ENCODE assay signal across 1 cellular context in genomic region chr16:24853830-24854229, GRCh38.
A peak's percentile ranks its signal among the peaks of the same experiment; 100 is the strongest.
TF ChIP-seq lines count a peak whose summit lies in the region.

No MANE protein-coding gene starts in this region.

TF ChIP-seq in HepG2, 621 proteins besides CTCF, POLR2A, EP300 and RAD21 (continued from another document):
- TF ChIP-seq ZBTB40 (IDR thresholded peaks at IDR 0.05) (no peak), ZBTB40 (CRISPR knock-in tag; IDR thresholded peaks at IDR 0.05) (0 out of 2 replicates have a peak, but pooled peaks have one; percentile 7), ZFX (CRISPR knock-in tag; IDR thresholded peaks at IDR 0.05; ENCODE audit: low read depth) (no peak), CHD2 (IDR thresholded peaks at IDR 0.05; ENCODE audit: low read depth, low read length) (no peak), ARID4A (CRISPR knock-in tag; IDR thresholded peaks at IDR 0.05; ENCODE audit: borderline replicate concordance) (no peak), ATF5 (CRISPR knock-in tag; IDR thresholded peaks at IDR 0.05; ENCODE audit: low read depth) (no peak), RORA (CRISPR knock-in tag; IDR thresholded peaks at IDR 0.05) (no peak), KLF12 (CRISPR knock-in tag; IDR thresholded peaks at IDR 0.05; ENCODE audit: borderline replicate concordance) (no peak), ZNF800 (CRISPR knock-in tag; IDR thresholded peaks at IDR 0.05) (no peak), CHD4 (IDR thresholded peaks at IDR 0.05; ENCODE audit: borderline replicate concordance, low read length) (no peak), TERF1 (CRISPR knock-in tag; IDR thresholded peaks at IDR 0.05) (no peak), ZNF687 (CRISPR knock-in tag; IDR thresholded peaks at IDR 0.05) (peak; percentile 40), FOSL2 (CRISPR knock-in tag; IDR thresholded peaks at IDR 0.05) (no peak), GLI4 (CRISPR knock-in tag; IDR thresholded peaks at IDR 0.05; ENCODE audit: borderline replicate concordance) (no peak)
